Comparison of ENCODE assay signal across 8 cellular contexts in genomic region chr6:41546866-41547798, GRCh38. TPM values are rescaled to one million over a fixed set of nuclear protein-coding genes. Genes with fewer than 3 reads are reported as not detected.
DNase-seq lines count a peak whose midpoint lies in the region; ATAC-seq, FAIRE-seq and TF ChIP-seq lines count a peak whose summit lies in the region.

No MANE protein-coding gene starts in this region.

- TF ChIP-seq EP300 in K562 (IDR thresholded peaks at IDR 0.05; ENCODE audit: low read length), result no peak

- POLR2A ChIA-PET in PC-9 (lab: Charles Lee; ENCODE audit: unreplicated experiment) (interaction anchor here (0.6 kb wide), 1 partner anchor 82 kb away, joined by 3 read pairs; no protein-coding TSS in a partner anchor), K562 (lab: Yijun Ruan, JAX) (interaction anchor here (0.8 to 1.1 kb wide), 3 partner anchors 17 to 29 kb away, joined by 3 to 4 read pairs (median 3); no protein-coding TSS in a partner anchor)

- H3K27ac ChIP-seq in PC-9 (no peak overlapping the region), K562 (ENCODE audit: extremely low read depth, low read depth, low read length) (peak overlapping the region; percentile 50; the same call in 1 of the 3 replicates), iPS-20b (ENCODE audit: low read length) (no peak overlapping the region), small intestine (ENCODE audit: low read depth in 1 of 2, low read length in 1 of 2) (peak overlapping the region; percentile 61 to 72)

- H4K20me1 ChIP-seq in PC-9 (ENCODE audit: insufficient read depth), result peaks cover 14% of the 10 kb centered on the region
- peaks cover 8% of the 10 kb centered on the region; the same call in 1 of the 2 replicates for H4K20me1 ChIP-seq in K562 (replicated peaks; ENCODE audit: control insufficient read depth, insufficient read depth, low read length)

- no peak for TF ChIP-seq CTCF in PC-9 (conservative IDR thresholded peaks at IDR 0.05)
- 0 out of 6 replicates have a peak, but pooled peaks of 1 of the 3 experiments have one; percentile 11 for TF ChIP-seq CTCF in K562 (IDR thresholded peaks at IDR 0.05 in 2 of 3, conservative IDR thresholded peaks at IDR 0.05 in 1 of 3; ENCODE audit: insufficient read depth in 2 of 3, low read depth in 1 of 3, low read length in 3 of 3)

- no peaks in the 10 kb centered on the region for H3K4me1 ChIP-seq in PC-9 (replicated peaks; ENCODE audit: insufficient read depth)
- peaks cover 19 to 42% of the 10 kb centered on the region in 2 experiments for H3K4me1 ChIP-seq in K562 (replicated peaks in 1 of 2; ENCODE audit: control insufficient read depth in 2 of 2, insufficient read depth in 2 of 2, low read length in 2 of 2)
- peaks cover 38% of the 10 kb centered on the region for H3K4me1 ChIP-seq in iPS-20b (ENCODE audit: insufficient read depth, low read length)
- H3K4me1 ChIP-seq in small intestine (ENCODE audit: control insufficient read depth in 2 of 2, insufficient read depth in 1 of 2, low read depth in 1 of 2, low read length in 1 of 2), result peaks cover 3 to 15% of the 10 kb centered on the region in 2 donors

- BruUV-seq in PC-9 (replicated peaks; lab: Mats Ljungman, UMichigan) (no TSS peak), K562 (replicated peaks; lab: Mats Ljungman, UMichigan) (no TSS peak)

- H3K9ac ChIP-seq in K562 (ENCODE audit: insufficient read depth in 1 of 2, low read depth in 2 of 2, low read length in 2 of 2) (peak overlapping the region; percentile 9 to 97), iPS-20b (ENCODE audit: low read depth, low read length) (peak overlapping the region; percentile 69; the same call in 1 of the 2 replicates)

- H3K9me2 ChIP-seq in PC-9 (ENCODE audit: insufficient read depth), result no peaks in the 10 kb centered on the region

- H3K79me2 ChIP-seq in PC-9 (ENCODE audit: low read depth) (peaks cover 36% of the 10 kb centered on the region), K562 (ENCODE audit: control insufficient read depth, insufficient read depth, low read length) (peaks cover 29% of the 10 kb centered on the region)

- H3K36me3 ChIP-seq in PC-9 (ENCODE audit: low read depth) (no peaks in the 10 kb centered on the region), K562 (ENCODE audit: control insufficient read depth, insufficient read depth, low read length) (peaks cover 17% of the 10 kb centered on the region; the same call in 2 of the 3 replicates), iPS-20b (ENCODE audit: insufficient read depth, low read depth, low read length) (no peaks in the 10 kb centered on the region; the same call in 1 of the 2 replicates), small intestine (ENCODE audit: control insufficient read depth in 2 of 2, insufficient read depth in 2 of 2, low read length in 2 of 2) (no peaks in the 10 kb centered on the region)

- ATAC-seq in HG02884 (IDR thresholded peaks at IDR 0.05; ENCODE audit: unreplicated experiment) (peak; percentile 11), K562 (peak; percentile 60)

- H3K9me1 ChIP-seq in K562 (ENCODE audit: control insufficient read depth, insufficient read depth, low read length), result no peaks in the 10 kb centered on the region

- peak overlapping the region; percentile 67 for H3K4me3 ChIP-seq in PC-9
- H3K4me3 ChIP-seq in K562, result peak overlapping the region; percentile 68
- H3K4me3 ChIP-seq in iPS-20b (ENCODE audit: low read length), result peak overlapping the region; percentile 92
- H3K4me3 ChIP-seq in small intestine (ENCODE audit: low read depth in 1 of 2, low read length in 2 of 2), result peak overlapping the region; percentile 82 to 93

- CTCF ChIA-PET in PC-9 (lab: Charles Lee) (no interaction called here), K562 (lab: Yijun Ruan, JAX; ENCODE audit: low intra/inter-chr PET ratio) (no interaction called here)

- WGBS in K562 (ENCODE audit: insufficient coverage, low coverage, missing lambda C conversion rate), result 9% methylated on average over 57 of the region's 82 CpGs
- WGBS in small intestine, 3 donors, result 0 to 1% (median 0%) methylated on average over 48 to 82 of the region's 82 CpGs

- peak; percentile 15 for FAIRE-seq in K562 (lab: Jason Lieb, UNC)
- no peak for FAIRE-seq in small intestine (lab: Jason Lieb, UNC)

- no peaks in the 10 kb centered on the region for H3F3A ChIP-seq in PC-9 (ENCODE audit: insufficient read depth, low read depth)

- H3K27me3 ChIP-seq in PC-9 (ENCODE audit: insufficient read depth, low read depth), result no peaks in the 10 kb centered on the region
- no peaks in the 10 kb centered on the region for H3K27me3 ChIP-seq in K562 (ENCODE audit: control insufficient read depth in 2 of 2, insufficient read depth in 2 of 2, low read length in 2 of 2)
- H3K27me3 ChIP-seq in iPS-20b (ENCODE audit: insufficient read depth, low read length), result peaks cover 81% of the 10 kb centered on the region
- H3K27me3 ChIP-seq in small intestine (ENCODE audit: control insufficient read depth in 2 of 2, insufficient read depth in 2 of 2, low read length in 2 of 2), result no peaks in the 10 kb centered on the region

- no peaks in the 10 kb centered on the region for H3K9me3 ChIP-seq in PC-9 (ENCODE audit: insufficient read depth, low read depth)
- H3K9me3 ChIP-seq in K562 (replicated peaks; ENCODE audit: control insufficient read depth, insufficient read depth, low read depth, low read length), result no peaks in the 10 kb centered on the region
- H3K9me3 ChIP-seq in iPS-20b (ENCODE audit: insufficient read depth, low read depth, low read length), result no peaks in the 10 kb centered on the region
- H3K9me3 ChIP-seq in small intestine (ENCODE audit: control insufficient read depth, low read depth), result no peaks in the 10 kb centered on the region

- peak overlapping the region; percentile 84 for H3K4me2 ChIP-seq in PC-9
- peak overlapping the region; percentile 74 for H3K4me2 ChIP-seq in K562 (ENCODE audit: insufficient read depth, low read length)

- peak overlapping the region; percentile 91 for H2AFZ ChIP-seq in PC-9
- peak overlapping the region; percentile 57; the same call in 1 of the 2 replicates for H2AFZ ChIP-seq in K562 (ENCODE audit: low read depth, low read length)

- peak; percentile 36 for DNase-seq in stimulated activated CD4-positive, alpha-beta T cell treated with anti-CD3 and anti-CD28 coated beads, Interleukin-12 subunit alpha, Interleukin-12 subunit beta, amount 100 ng/mL, for 4 hours
- no peak for DNase-seq in stimulated activated CD4-positive, alpha-beta T cell treated with anti-CD3 and anti-CD28 coated beads, Interleukin-2, amount 100 ng/mL, for 48 hours
- DNase-seq in PC-9 (peak in 1 of 2 experiments; percentile 37), K562 (ENCODE audit: extremely low read depth in 1 of 4, low spot score in 3 of 4) (peak; percentile 60 to 81 (median 71)), small intestine (peak; percentile 46)
- DNase-seq in effector CD8-positive, alpha-beta T cell (lab: John Stamatoyannopoulos, UW), result no peak

- no peak for TF ChIP-seq RAD21 in K562 (CRISPR knock-in tag; conservative IDR thresholded peaks at IDR 0.05 in 1 of 2, IDR thresholded peaks at IDR 0.05 in 1 of 2)

- in situ Hi-C loops in K562 (cut with MboI), result no loop called here

- intact Hi-C loops in PC-9 (cut with micrococcal nuclease; ENCODE audit: unreplicated experiment), result loop anchor here (2.0 to 5.0 kb wide), 2 partner anchors 35 to 76 kb away; no protein-coding TSS in a partner anchor
- intact Hi-C loops in K562 (cut with micrococcal nuclease), result loop anchor here (1.0 kb wide), 1 partner anchor 31 kb away; no protein-coding TSS in a partner anchor

- TF ChIP-seq POLR2A in K562 (conservative IDR thresholded peaks at IDR 0.05), result no peak

TF ChIP-seq in K562, 482 proteins besides CTCF, POLR2A, EP300 and RAD21 (continues in another document):
- no peak for TF ChIP-seq MCM7 (IDR thresholded peaks at IDR 0.05)
- peak; percentile 68; the same call in 1 of the 2 replicates for TF ChIP-seq CTBP1 (IDR thresholded peaks at IDR 0.05; ENCODE audit: borderline replicate concordance)
- 0 out of 2 replicates have a peak, but pooled peaks have one; percentile 9 for TF ChIP-seq TEAD4 (IDR thresholded peaks at IDR 0.05; ENCODE audit: low read length)
- no peak for TF ChIP-seq TEAD4 (CRISPR knock-in tag; IDR thresholded peaks at IDR 0.05; ENCODE audit: borderline replicate concordance)
- peak; percentile 42 for TF ChIP-seq CHD1 (IDR thresholded peaks at IDR 0.05; ENCODE audit: low read length)
- TF ChIP-seq ZNF263 (CRISPR knock-in tag; IDR thresholded peaks at IDR 0.05; ENCODE audit: borderline replicate concordance), result peak; percentile 15; the same call in 1 of the 2 replicates
- peak; percentile 17 for TF ChIP-seq TAF1 (IDR thresholded peaks at IDR 0.05; ENCODE audit: control insufficient read depth, extremely low read depth, insufficient read depth, low read length, severe bottlenecking)
- TF ChIP-seq ZKSCAN3 (CRISPR knock-in tag; IDR thresholded peaks at IDR 0.05), result no peak
- TF ChIP-seq HMGN3 (IDR thresholded peaks at IDR 0.05; ENCODE audit: borderline replicate concordance, extremely low read depth, insufficient read length, low read depth, low read length), result peak; percentile 25
- TF ChIP-seq SREBF2 (CRISPR knock-in tag; IDR thresholded peaks at IDR 0.05), result no peak
- TF ChIP-seq CXXC5 (CRISPR knock-in tag; IDR thresholded peaks at IDR 0.05), result 0 out of 2 replicates have a peak, but pooled peaks have one; percentile 37
- TF ChIP-seq ZFX (CRISPR knock-in tag; IDR thresholded peaks at IDR 0.05), result peak; percentile 60
- 0 out of 2 replicates have a peak, but pooled peaks have one; percentile 30 for TF ChIP-seq RBFOX2 (IDR thresholded peaks at IDR 0.05; ENCODE audit: low read depth, low read length)

RNA-seq across cellular contexts. Expression of gene FOXP4, which starts 1.0 kb away (rescaled TPM):
- total RNA-seq in PC-9 (2021) (26.0 and 29.4 TPM in 2 replicates), K562 (2014; rRNA removed) (3.4 and 5.9 TPM in 2 replicates), K562 (2014; rRNA removed; fragmentation: Illumina TruSeq; extraction: Trizol) (0.70 and 1.1 TPM in 2 replicates), K562 (2015; rRNA removed; fragmentation: Illumina TruSeq; extraction: Trizol) (2.3 TPM in 2 replicates), K562 (2021) (26.7 and 29.4 TPM in 2 replicates)
- 5.5 and 10.3 TPM in 2 replicates for total RNA-seq in K562 (2011; cell fraction: chromatin; rRNA removed; ENCODE audit: low replicate concordance)
- total RNA-seq in K562 (2011; cell fraction: nucleolus; rRNA removed), result 4.9 and 8.2 TPM in 2 replicates
- 5.6 and 10.2 TPM in 2 replicates for total RNA-seq in K562 (2011; cell fraction: nucleoplasm; rRNA removed)
- polyA plus RNA-seq in K562 (2011; rRNA removed) (1.2 and 2.9 TPM in 2 replicates), K562 (2014; fragmentation: Illumina TruSeq; extraction: Trizol) (5.9 and 13.8 TPM in 2 replicates), K562 (2014; fragmentation: Nextera tagmentation; extraction: Ambion mirVana) (under 1 TPM; 0.11 TPM), K562 (2014; rRNA removed) (6.7 and 7.4 TPM in 2 replicates), small intestine (10 to 100 TPM; 13.8 to 18.5 (median 14.3) TPM)
- polyA plus RNA-seq in K562 (2011; cell fraction: cytosol; rRNA removed), result 1.5 and 3.9 TPM in 2 replicates
- polyA plus RNA-seq in K562 (2011; cell fraction: nucleus; rRNA removed), result 4.4 and 9.6 TPM in 2 replicates
- 17.6 and 30.3 TPM in 2 replicates for polyA plus RNA-seq in K562 (2012)
- polyA minus RNA-seq in K562 (2011; rRNA and poly(A)+ RNA removed), result 0.87 and 1.4 TPM in 2 replicates
- polyA minus RNA-seq in K562 (2011; cell fraction: cytosol; rRNA and poly(A)+ RNA removed), result 7.2 and 14.0 TPM in 2 replicates
- 2.9 and 4.7 TPM in 2 replicates for polyA minus RNA-seq in K562 (2011; cell fraction: nucleus; rRNA and poly(A)+ RNA removed)

Comparison
In these comparisons a context has a peak if more than half of its experiments do, and no peak if none do; other contexts are left out.
1. DNase-seq: peak in stimulated activated CD4-positive, alpha-beta T cell treated with anti-CD3 and anti-CD28 coated beads, Interleukin-12 subunit alpha, Interleukin-12 subunit beta, amount 100 ng/mL, for 4 hours (single experiment), K562 (4 of 4) and small intestine (single experiment); none in stimulated activated CD4-positive, alpha-beta T cell treated with anti-CD3 and anti-CD28 coated beads, Interleukin-2, amount 100 ng/mL, for 48 hours (0 of 2) and effector CD8-positive, alpha-beta T cell (single experiment).
2. H3K27ac ChIP-seq: peak in K562 (single experiment) and small intestine (2 of 2); none in PC-9 (single experiment) and iPS-20b (single experiment).
3. Peak in every context shown above with its lines, with median percentiles within 50 percentile points of each other: H3K4me3 ChIP-seq.